19 cellular contexts compared by ENCODE assay signal in the genomic region with DNA sequence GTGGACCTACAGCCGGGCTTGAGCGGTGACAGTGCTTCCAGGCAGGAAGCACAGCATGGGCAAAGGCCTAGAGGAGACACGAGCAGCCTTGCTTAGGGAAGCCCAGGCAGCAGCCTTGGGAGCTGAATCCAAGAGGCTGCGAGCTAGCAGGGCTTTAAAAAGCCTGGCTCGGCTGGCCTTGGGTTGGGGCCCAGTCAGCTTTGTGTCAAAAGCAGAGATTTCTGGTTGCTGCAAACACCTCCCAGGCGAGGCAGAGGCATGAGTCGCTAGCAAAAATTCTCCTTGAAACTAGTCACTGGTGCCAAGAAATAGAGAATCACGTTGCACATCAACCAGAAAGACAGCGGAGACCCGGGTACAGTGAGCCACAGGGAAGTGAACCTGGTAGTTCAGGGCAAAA. TPM values are rescaled to one million over a fixed set of nuclear protein-coding genes. Genes with fewer than 3 reads are reported as not detected.
DNase-seq lines count a peak whose midpoint lies in the region; ATAC-seq and TF ChIP-seq lines count a peak whose summit lies in the region.
"Had no signal": no experiment of that assay in that cellular context is flagged by ENCODE, and none has a peak within 500 bp of the region (broad histone marks: within the 10 kb centered on the region; RNA-seq: fewer than 3 reads in every experiment).

No MANE protein-coding gene starts in this region.

- H4K20me1 ChIP-seq in PC-3 (ENCODE audit: low read length), result no peaks in the 10 kb centered on the region

- TF ChIP-seq CTCF in PC-3 (conservative IDR thresholded peaks at IDR 0.05; ENCODE audit: low read depth, low read length) (no peak), mucosa of descending colon (IDR thresholded peaks at IDR 0.05) (no peak), left ventricle myocardium inferior (IDR thresholded peaks at IDR 0.05; ENCODE audit: borderline replicate concordance) (no peak)

- intact Hi-C loops in PC-3 (cut with micrococcal nuclease) (no loop called here), mucosa of descending colon (cut with DNase I, micrococcal nuclease) (no loop called here), left ventricle myocardium inferior (cut with micrococcal nuclease) (no loop called here)

- no peaks in the 10 kb centered on the region for H3K79me2 ChIP-seq in PC-3 (ENCODE audit: low read length)

- CTCF ChIA-PET in PC-3 (lab: Charles Lee), result no interaction called here
- CTCF ChIA-PET in activated CD8-positive, alpha-beta memory T cell treated with anti-CD3 and anti-CD28 coated beads, Interleukin-2, amount 10 ng/mL, durations not matched to agents 7 days and 5 days (lab: Charles Lee), result no interaction called here

- H2BK15ac ChIP-seq in neuronal stem cell (ENCODE audit: low read length), result no peak overlapping the region

- peaks cover 23% of the 10 kb centered on the region for H3K4me1 ChIP-seq in PC-3 (ENCODE audit: insufficient read depth, low read length)
- H3K4me1 ChIP-seq in neuronal stem cell (ENCODE audit: control insufficient read depth in 2 of 2, insufficient read depth in 1 of 2, low read depth in 1 of 2, low read length in 2 of 2), result peaks cover 0 to 5% of the 10 kb centered on the region in 2 donors
- H3K4me1 ChIP-seq in mucosa of descending colon (ENCODE audit: low read depth), result no peaks in the 10 kb centered on the region
- H3K4me1 ChIP-seq in left ventricle myocardium inferior, result no peaks in the 10 kb centered on the region
- H3K4me1 ChIP-seq: SJSA1, upper lobe of left lung had no signal

- no peaks in the 10 kb centered on the region for H3F3A ChIP-seq in PC-3 (ENCODE audit: low read length, unreplicated experiment)

- H2AK5ac ChIP-seq in neuronal stem cell (ENCODE audit: low read depth, low read length), result peak overlapping the region; percentile 12

- H3K4me1 Mint-ChIP-seq in activated CD8-positive, alpha-beta memory T cell treated with anti-CD3 and anti-CD28 coated beads, Interleukin-2, amount 10 ng/mL, durations not matched to agents 7 days and 5 days, result no peaks in the 10 kb centered on the region
- H3K4me1 Mint-ChIP-seq: activated B cell treated with CpG ODN at 0.5 μM for 24 hours; brain; CD4-positive, alpha-beta memory T cell; memory B cell had no signal

- no peak overlapping the region for H4K91ac ChIP-seq in neuronal stem cell (ENCODE audit: low read depth, low read length, poor library complexity)

- no peaks in the 10 kb centered on the region for H3K9me3 Mint-ChIP-seq in activated CD8-positive, alpha-beta memory T cell treated with anti-CD3 and anti-CD28 coated beads, Interleukin-2, amount 10 ng/mL, durations not matched to agents 7 days and 5 days (ENCODE audit: low read depth)
- H3K9me3 Mint-ChIP-seq: activated B cell treated with CpG ODN at 0.5 μM for 24 hours; activated T-cell treated with anti-CD3 and anti-CD28 coated beads, Interleukin-2, amount 50 U/mL, for 24 hours; CD4-positive, alpha-beta memory T cell; memory B cell had no signal

- no CpG with 5 or more reads among the region's 10 CpGs for WGBS in neuronal stem cell (ENCODE audit: extremely low coverage in 2 of 2, insufficient read length in 2 of 2, insufficient replicate concordance in 1 of 2), 2 donors

- peak; percentile 22 for DNase-seq in Caki2 (ENCODE audit: low read depth)
- peak; percentile 89 for DNase-seq in PC-3
- peak; percentile 33 for DNase-seq in fibroblast of gingiva (ENCODE audit: low read depth)
- no peak for DNase-seq in neuronal stem cell (ENCODE audit: low spot score)
- no peak for DNase-seq in activated CD8-positive, alpha-beta memory T cell treated with anti-CD3 and anti-CD28 coated beads, Interleukin-2, amount 10 ng/mL, durations not matched to agents 7 days and 5 days
- DNase-seq in activated CD8-positive, alpha-beta memory T cell treated with anti-CD3 and anti-CD28 coated beads, Interleukin-2, amount 50 U/mL, for 48 hours, result no peak
- no peak for DNase-seq in mucosa of descending colon
- no peak for DNase-seq in left ventricle myocardium inferior
- DNase-seq: activated B cell treated with CpG ODN at 0.5 μM for 24 hours; activated T-cell treated with anti-CD3 and anti-CD28 coated beads, Interleukin-2, amount 50 U/mL, for 24 hours; CD4-positive, alpha-beta memory T cell; foreskin melanocyte; MM.1S; NCI-H510A; sigmoid colon; upper lobe of left lung had no signal

- peaks cover 5% of the 10 kb centered on the region for H3K79me1 ChIP-seq in neuronal stem cell (ENCODE audit: low read depth, low read length)

- H3K36me3 ChIP-seq in PC-3 (ENCODE audit: low read depth, low read length) (no peaks in the 10 kb centered on the region), neuronal stem cell (replicated peaks in 1 of 2; ENCODE audit: control insufficient read depth in 2 of 2, insufficient read depth in 2 of 2, low read length in 2 of 2) (no peaks in the 10 kb centered on the region), mucosa of descending colon (ENCODE audit: low read depth) (no peaks in the 10 kb centered on the region), left ventricle myocardium inferior (no peaks in the 10 kb centered on the region)
- H3K36me3 ChIP-seq: sigmoid colon, SJSA1, upper lobe of left lung had no signal

- no peaks in the 10 kb centered on the region for H3K36me3 Mint-ChIP-seq in activated CD8-positive, alpha-beta memory T cell treated with anti-CD3 and anti-CD28 coated beads, Interleukin-2, amount 10 ng/mL, durations not matched to agents 7 days and 5 days
- H3K36me3 Mint-ChIP-seq: brain; CD4-positive, alpha-beta memory T cell; memory B cell had no signal

- POLR2A ChIA-PET in PC-3 (lab: Charles Lee; ENCODE audit: unreplicated experiment), result interaction anchor here (0.7 kb wide), 1 partner anchor 291 kb away, joined by 3 read pairs; no protein-coding TSS in a partner anchor

- no peak overlapping the region for H3K4ac ChIP-seq in neuronal stem cell (ENCODE audit: low read length)

- in situ Hi-C loops in Caki2 (cut with HindIII; ENCODE audit: low pct_unique_long_range_greater_than_20kb, low sequenced_read_pairs), result no loop called here

- no peak overlapping the region for H2BK12ac ChIP-seq in neuronal stem cell (ENCODE audit: low read length)

- no peak overlapping the region for H2BK5ac ChIP-seq in neuronal stem cell (ENCODE audit: low read length)

- no peak overlapping the region for H3K4me3 ChIP-seq in PC-3 (ENCODE audit: low read length)
- H3K4me3 ChIP-seq in neuronal stem cell (ENCODE audit: low read length in 2 of 2), result no peak overlapping the region
- H3K4me3 ChIP-seq in mucosa of descending colon, result no peak overlapping the region
- H3K4me3 ChIP-seq in left ventricle myocardium inferior, result no peak overlapping the region
- H3K4me3 ChIP-seq: sigmoid colon, SJSA1, upper lobe of left lung had no signal

- H4K8ac ChIP-seq in neuronal stem cell (ENCODE audit: low read depth, low read length), result no peak overlapping the region

- peak overlapping the region; percentile 53 for H3K4me2 ChIP-seq in PC-3 (ENCODE audit: low read length)
- H3K4me2 ChIP-seq in neuronal stem cell (ENCODE audit: insufficient read depth, low read length, poor library complexity, severe bottlenecking), result no peak overlapping the region

- H3K27me3 ChIP-seq in PC-3 (ENCODE audit: low read length) (no peaks in the 10 kb centered on the region), neuronal stem cell (ENCODE audit: control insufficient read depth in 3 of 3, insufficient read depth in 3 of 3, low read depth in 1 of 3, low read length in 3 of 3) (peaks cover 0 to 24% (median 2%) of the 10 kb centered on the region in 3 experiments), left ventricle myocardium inferior (ENCODE audit: low read depth) (peaks cover 51% of the 10 kb centered on the region)
- H3K27me3 ChIP-seq: sigmoid colon, upper lobe of left lung had no signal

- no TSS peak for BruUV-seq in PC-3 (replicated peaks; lab: Mats Ljungman, UMichigan)

- H3K9me2 ChIP-seq in PC-3 (replicated peaks; ENCODE audit: low read length), result no peaks in the 10 kb centered on the region

- peak overlapping the region; percentile 27 for H3K23ac ChIP-seq in neuronal stem cell (ENCODE audit: low read depth, low read length, poor library complexity)

- H3K9ac ChIP-seq in PC-3 (ENCODE audit: low read length) (no peak overlapping the region), neuronal stem cell (ENCODE audit: low read depth, low read length, poor library complexity) (no peak overlapping the region)

- H3K18ac ChIP-seq in neuronal stem cell (ENCODE audit: low read length), result no peak overlapping the region

- peak overlapping the region; percentile 66 for H3K27ac ChIP-seq in PC-3 (ENCODE audit: low read length)
- no peak overlapping the region for H3K27ac ChIP-seq in neuronal stem cell (replicated peaks; ENCODE audit: low read length)
- H3K27ac ChIP-seq in left ventricle myocardium inferior (replicated peaks), result no peak overlapping the region
- H3K27ac ChIP-seq: SJSA1, upper lobe of left lung had no signal

- no peak overlapping the region for H3K27ac Mint-ChIP-seq in activated CD8-positive, alpha-beta memory T cell treated with anti-CD3 and anti-CD28 coated beads, Interleukin-2, amount 10 ng/mL, durations not matched to agents 7 days and 5 days
- H3K27ac Mint-ChIP-seq: activated B cell treated with CpG ODN at 0.5 μM for 24 hours; activated T-cell treated with anti-CD3 and anti-CD28 coated beads, Interleukin-2, amount 50 U/mL, for 24 hours; brain; CD4-positive, alpha-beta memory T cell; memory B cell had no signal

- ATAC-seq in PC-3 (peak; percentile 85), mucosa of descending colon (no peak)
- ATAC-seq in activated CD8-positive, alpha-beta memory T cell treated with anti-CD3 and anti-CD28 coated beads, Interleukin-2, amount 10 ng/mL, durations not matched to agents 7 days and 5 days, result no peak

- H3K4me3 Mint-ChIP-seq in activated CD8-positive, alpha-beta memory T cell treated with anti-CD3 and anti-CD28 coated beads, Interleukin-2, amount 10 ng/mL, durations not matched to agents 7 days and 5 days, result no peak overlapping the region
- H3K4me3 Mint-ChIP-seq: activated B cell treated with CpG ODN at 0.5 μM for 24 hours; activated T-cell treated with anti-CD3 and anti-CD28 coated beads, Interleukin-2, amount 50 U/mL, for 24 hours; brain; CD4-positive, alpha-beta memory T cell; memory B cell had no signal

- H3K27me3 Mint-ChIP-seq in activated CD8-positive, alpha-beta memory T cell treated with anti-CD3 and anti-CD28 coated beads, Interleukin-2, amount 10 ng/mL, durations not matched to agents 7 days and 5 days, result peaks cover 3% of the 10 kb centered on the region

- H3K14ac ChIP-seq in neuronal stem cell (ENCODE audit: low read length), result peak overlapping the region; percentile 73

- H2BK120ac ChIP-seq in neuronal stem cell (ENCODE audit: low read depth, low read length), result no peak overlapping the region

- H2AFZ ChIP-seq in PC-3 (ENCODE audit: low read length) (peak overlapping the region; percentile 33; the same call in 1 of the 2 replicates), neuronal stem cell (ENCODE audit: low read length) (no peak overlapping the region)

- H3K9me3 ChIP-seq in PC-3 (ENCODE audit: low read length), result no peaks in the 10 kb centered on the region
- no peaks in the 10 kb centered on the region for H3K9me3 ChIP-seq in neuronal stem cell (replicated peaks in 1 of 2; ENCODE audit: control insufficient read depth in 2 of 2, insufficient read depth in 1 of 2, low read depth in 1 of 2, low read length in 2 of 2)
- no peaks in the 10 kb centered on the region for H3K9me3 ChIP-seq in mucosa of descending colon
- H3K9me3 ChIP-seq in left ventricle myocardium inferior (replicated peaks), result no peaks in the 10 kb centered on the region
- H3K9me3 ChIP-seq: sigmoid colon, SJSA1, upper lobe of left lung had no signal

RNA-seq across cellular contexts. Expression of a gene that starts 16.1 kb away (rescaled TPM):
- not detected in 2 replicates for total RNA-seq in Caki2 (2014; rRNA removed; shearing (Covaris generic); ENCODE audit: low replicate concordance)
- total RNA-seq in PC-3 (2014; rRNA removed) (not detected in 2 replicates), mucosa of descending colon (not detected), left ventricle myocardium inferior (not detected)
- 0.06 TPM for polyA plus RNA-seq in neuronal stem cell (2013, experiment 1 of 2)
- 0.06 TPM for polyA plus RNA-seq in neuronal stem cell (2013, experiment 2 of 2)
- total RNA-seq in activated CD8-positive, alpha-beta memory T cell treated with anti-CD3 and anti-CD28 coated beads, Interleukin-2, amount 10 ng/mL, durations not matched to agents 7 days and 5 days, result not detected
- total RNA-seq: activated B cell treated with CpG ODN at 0.5 μM for 24 hours; CD4-positive, alpha-beta memory T cell; sigmoid colon; SJSA1; upper lobe of left lung had no signal
- polyA plus RNA-seq: CD4-positive, alpha-beta memory T cell; sigmoid colon had no signal

RNA-seq across cellular contexts. Expression of a gene that starts 27.9 kb away (rescaled TPM):
- not detected in 2 replicates for total RNA-seq in Caki2 (2014; rRNA removed; shearing (Covaris generic); ENCODE audit: low replicate concordance)
- total RNA-seq in PC-3 (2014; rRNA removed) (not detected in 2 replicates), mucosa of descending colon (not detected), left ventricle myocardium inferior (not detected)
- 0.13 TPM for polyA plus RNA-seq in neuronal stem cell (2013, experiment 1 of 2)
- polyA plus RNA-seq in neuronal stem cell (2013, experiment 2 of 2), result 0.26 TPM
- not detected for total RNA-seq in activated CD8-positive, alpha-beta memory T cell treated with anti-CD3 and anti-CD28 coated beads, Interleukin-2, amount 10 ng/mL, durations not matched to agents 7 days and 5 days
- total RNA-seq: activated B cell treated with CpG ODN at 0.5 μM for 24 hours; CD4-positive, alpha-beta memory T cell; sigmoid colon; SJSA1; upper lobe of left lung had no signal
- polyA plus RNA-seq: CD4-positive, alpha-beta memory T cell; sigmoid colon had no signal

Comparison
In these comparisons a context has a peak if more than half of its experiments do, and no peak if none do; other contexts are left out.
1. DNase-seq: peak in Caki2 (single experiment), PC-3 (single experiment) and fibroblast of gingiva (single experiment); none in neuronal stem cell (single experiment), activated CD8-positive, alpha-beta memory T cell treated with anti-CD3 and anti-CD28 coated beads, Interleukin-2, amount 10 ng/mL, durations not matched to agents 7 days and 5 days (single experiment), activated CD8-positive, alpha-beta memory T cell treated with anti-CD3 and anti-CD28 coated beads, Interleukin-2, amount 50 U/mL, for 48 hours (single experiment), mucosa of descending colon (0 of 3) and left ventricle myocardium inferior (single experiment).